ENCODE assay signal across 28 cellular contexts in the genomic region with DNA sequence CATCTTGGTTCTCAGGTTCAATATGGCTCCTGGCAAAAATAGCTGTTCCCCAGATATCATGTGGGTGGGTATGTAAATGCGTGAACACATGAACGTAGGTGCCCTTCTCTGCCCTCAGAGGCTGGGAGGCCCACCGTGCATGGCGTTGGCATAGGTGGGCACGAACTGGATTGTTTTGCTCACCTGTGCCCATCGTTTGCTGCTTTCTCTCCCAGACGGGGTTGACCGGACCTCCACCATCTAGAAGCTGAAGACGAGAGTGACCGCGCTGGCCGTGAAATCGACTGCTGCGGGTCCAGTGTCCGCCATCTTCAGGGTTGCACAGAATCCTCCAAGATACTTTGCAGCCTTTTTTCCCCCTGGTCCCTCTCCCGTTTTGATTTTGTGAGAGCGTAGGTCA.
"Had no signal": no experiment of that assay in that cellular context is flagged by ENCODE, and none has a peak within 500 bp of the region (broad histone marks: within the 10 kb centered on the region; RNA-seq: fewer than 3 reads in every experiment).

No MANE protein-coding gene starts in this region.

- H3K27ac ChIP-seq: brain microvascular endothelial cell, KMS-11, VCaP had no signal

- H3K9me3 Mint-ChIP-seq: activated B cell treated with CpG ODN at 0.5 μM for 24 hours; activated CD4-positive, alpha-beta memory T cell treated with anti-CD3 and anti-CD28 coated beads for 36 hours; activated naive CD4-positive, alpha-beta T cell treated with anti-CD3 and anti-CD28 coated beads, Interleukin-2, amount 10 ng/mL, durations not matched to agents 7 days and 5 days; activated naive CD8-positive, alpha-beta T cell treated with anti-CD3 and anti-CD28 coated beads, Interleukin-2, amount 50 U/mL, for 24 hours; central memory CD8-positive, alpha-beta T cell; T-cell had no signal

- H3K4me3 Mint-ChIP-seq: activated B cell treated with CpG ODN at 0.5 μM for 24 hours; activated CD4-positive, alpha-beta memory T cell treated with anti-CD3 and anti-CD28 coated beads for 36 hours; activated naive CD4-positive, alpha-beta T cell treated with anti-CD3 and anti-CD28 coated beads, Interleukin-2, amount 10 ng/mL, durations not matched to agents 7 days and 5 days; activated naive CD8-positive, alpha-beta T cell; activated naive CD8-positive, alpha-beta T cell treated with anti-CD3 and anti-CD28 coated beads, Interleukin-2, amount 50 U/mL, for 24 hours; central memory CD8-positive, alpha-beta T cell; T-cell had no signal

- H3K36me3 Mint-ChIP-seq: activated CD4-positive, alpha-beta memory T cell treated with anti-CD3 and anti-CD28 coated beads for 36 hours; activated naive CD4-positive, alpha-beta T cell treated with anti-CD3 and anti-CD28 coated beads, Interleukin-2, amount 10 ng/mL, durations not matched to agents 7 days and 5 days; T-cell had no signal

- H3K27me3 Mint-ChIP-seq: activated B cell treated with CpG ODN at 0.5 μM for 24 hours; activated CD4-positive, alpha-beta memory T cell treated with anti-CD3 and anti-CD28 coated beads for 36 hours; activated naive CD4-positive, alpha-beta T cell treated with anti-CD3 and anti-CD28 coated beads, Interleukin-2, amount 10 ng/mL, durations not matched to agents 7 days and 5 days; activated naive CD8-positive, alpha-beta T cell; activated naive CD8-positive, alpha-beta T cell treated with anti-CD3 and anti-CD28 coated beads, Interleukin-2, amount 50 U/mL, for 24 hours; T-cell had no signal

- DNase-seq: activated B cell treated with CpG ODN at 0.5 μM for 24 hours; activated CD4-positive, alpha-beta memory T cell treated with anti-CD3 and anti-CD28 coated beads for 36 hours; activated CD4-positive, alpha-beta T cell treated with anti-CD3 and anti-CD28 coated beads for 4 hours; activated CD4-positive, alpha-beta T cell treated with anti-CD3 and anti-CD28 coated beads, Interleukin-2, amount 50 U/mL, for 1 hour; activated CD4-positive, CD25-positive, alpha-beta regulatory T cell treated with anti-CD3 and anti-CD28 coated beads, Interleukin-2, amount 50 U/mL, for 72 hours; activated effector memory CD4-positive, alpha-beta T cell treated with Interleukin-2 at 50 U/mL for 16 hours; activated naive CD4-positive, alpha-beta T cell treated with anti-CD3 and anti-CD28 coated beads, Interleukin-2, amount 10 ng/mL, durations not matched to agents 7 days and 5 days; activated naive CD8-positive, alpha-beta T cell treated with anti-CD3 and anti-CD28 coated beads, Interleukin-2, amount 50 U/mL, for 24 hours; activated T-cell treated with anti-CD3 and anti-CD28 coated beads, Interleukin-2, amount 50 U/mL, for 48 hours; anterior cingulate cortex; brain microvascular endothelial cell; NCI-H1105; NCI-H1436 treated with DMSO at 0.1 percent for 48 hours; NCI-H1694 treated with DMSO at 0.1 percent for 48 hours; NCI-H2029; NCI-H345; NCI-H524 treated with DMSO at 0.1 percent for 48 hours; RPMI8226; SIG-M5; T-cell; T-helper 2 cell; T-helper 9 cell had no signal

- H3K4me2 ChIP-seq: KMS-11 had no signal

- H3K27ac Mint-ChIP-seq: activated B cell treated with CpG ODN at 0.5 μM for 24 hours; activated CD4-positive, alpha-beta memory T cell treated with anti-CD3 and anti-CD28 coated beads for 36 hours; activated naive CD4-positive, alpha-beta T cell treated with anti-CD3 and anti-CD28 coated beads, Interleukin-2, amount 10 ng/mL, durations not matched to agents 7 days and 5 days; activated naive CD8-positive, alpha-beta T cell; activated naive CD8-positive, alpha-beta T cell treated with anti-CD3 and anti-CD28 coated beads, Interleukin-2, amount 50 U/mL, for 24 hours; T-cell had no signal

- H3K9ac ChIP-seq: KMS-11 had no signal

- ATAC-seq: activated naive CD8-positive, alpha-beta T cell treated with anti-CD3 and anti-CD28 coated beads, Interleukin-2, amount 50 U/mL, for 24 hours; Panc1; SK-N-SH treated with all-trans-retinoic acid at 6 μM for 48 hours; T-cell had no signal

- H3K4me1 Mint-ChIP-seq: activated naive CD4-positive, alpha-beta T cell treated with anti-CD3 and anti-CD28 coated beads, Interleukin-2, amount 10 ng/mL, durations not matched to agents 7 days and 5 days; activated naive CD8-positive, alpha-beta T cell treated with anti-CD3 and anti-CD28 coated beads, Interleukin-2, amount 50 U/mL, for 24 hours; central memory CD8-positive, alpha-beta T cell had no signal

- H3K27me3 ChIP-seq: brain microvascular endothelial cell had no signal
